In the genomic region with DNA sequence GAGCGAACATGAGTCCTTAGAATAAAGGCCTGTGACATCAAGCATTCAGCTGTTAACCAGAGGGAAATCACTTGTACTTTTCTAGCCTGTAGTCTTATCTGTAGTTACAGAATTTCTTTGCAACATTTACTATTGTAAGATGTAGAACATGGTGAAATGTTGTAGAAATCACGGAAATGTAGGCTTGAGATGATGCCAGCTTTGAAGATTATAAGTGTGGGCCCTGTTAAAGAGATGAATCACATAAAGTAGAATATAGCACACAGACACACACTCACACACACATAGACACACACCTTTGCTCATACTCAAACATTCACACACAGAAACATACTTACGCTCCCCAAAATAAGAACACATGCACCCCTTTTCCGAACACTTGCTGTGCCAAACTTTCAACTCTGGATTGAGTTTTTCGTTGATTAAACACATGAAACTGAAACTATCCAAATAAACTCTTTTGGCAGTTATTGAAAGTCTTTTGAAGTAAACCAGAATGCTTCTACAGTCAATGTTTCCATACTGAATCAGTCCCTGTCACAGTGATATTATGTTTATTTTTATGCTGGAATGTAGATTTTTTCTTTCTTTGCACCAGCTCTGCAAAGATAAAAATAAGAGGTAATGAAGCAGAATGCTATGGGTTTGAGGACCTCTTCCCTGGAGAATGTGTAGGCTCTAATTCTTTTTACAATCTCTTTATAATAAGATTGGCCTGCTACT, we compare ENCODE assay signal across 19 cellular contexts.
DNase-seq lines count a peak whose midpoint lies in the region; FAIRE-seq and TF ChIP-seq lines count a peak whose summit lies in the region.
"Had no signal": no experiment of that assay in that cellular context is flagged by ENCODE, and none has a peak within 500 bp of the region (broad histone marks: within the 10 kb centered on the region; RNA-seq: fewer than 3 reads in every experiment).

No MANE protein-coding gene starts in this region.

- H3K4me2 ChIP-seq in BLaER1, result peak overlapping the region; percentile 82
- H3K4me2 ChIP-seq in osteoblast (ENCODE audit: insufficient read depth, low read length), result peak overlapping the region; percentile 90

- H3K4me1 ChIP-seq in BLaER1, result peaks cover 29% of the 10 kb centered on the region
- H3K4me1 ChIP-seq in osteoblast (ENCODE audit: insufficient read depth, low read length), result peaks cover 33% of the 10 kb centered on the region

- H3K4me3 ChIP-seq in BLaER1 (peak overlapping the region; percentile 45), osteoblast (ENCODE audit: insufficient read depth, low read length) (peak overlapping the region; percentile 54)

- no peaks in the 10 kb centered on the region for H3K36me3 ChIP-seq in BLaER1
- H3K36me3 ChIP-seq in osteoblast (ENCODE audit: insufficient read depth, low read length), result no peaks in the 10 kb centered on the region
- H3K36me3 ChIP-seq: WERI-Rb-1 had no signal

- TF ChIP-seq CTCF in osteoblast (IDR thresholded peaks at IDR 0.05; ENCODE audit: extremely low read depth, low read depth, low read length), result no peak

- no peaks in the 10 kb centered on the region for H3K79me2 ChIP-seq in osteoblast (ENCODE audit: insufficient read depth, low read length)

- peak overlapping the region; percentile 76 for H2AFZ ChIP-seq in osteoblast (ENCODE audit: low read length)

- H3K27me3 ChIP-seq in BLaER1, result no peaks in the 10 kb centered on the region
- H3K27me3 ChIP-seq in osteoblast (ENCODE audit: insufficient read depth, low read length), result no peaks in the 10 kb centered on the region

- peak; percentile 35 for FAIRE-seq in endometrium (lab: Jason Lieb, UNC)
- FAIRE-seq: G401.6, HepG2, urothelium cell line had no signal

- no peaks in the 10 kb centered on the region for H4K20me1 ChIP-seq in BLaER1
- H4K20me1 ChIP-seq in osteoblast (ENCODE audit: insufficient read depth, low read length), result no peaks in the 10 kb centered on the region

- H3K9ac ChIP-seq in BLaER1, result peak overlapping the region; percentile 47

- H3K9me3 ChIP-seq in BLaER1, result no peaks in the 10 kb centered on the region
- no peaks in the 10 kb centered on the region for H3K9me3 ChIP-seq in osteoblast (ENCODE audit: low read depth, low read length)

- H3K27ac ChIP-seq in BLaER1 (peak overlapping the region; percentile 66), osteoblast (ENCODE audit: low read depth, low read length) (peak overlapping the region; percentile 69)
- H3K27ac ChIP-seq: WERI-Rb-1 had no signal

- DNase-seq in NCI-H226 (peak; percentile 14), osteoblast (ENCODE audit: insufficient read length, low spot score, missing footprints) (peak; percentile 6), occipital lobe (lab: John Stamatoyannopoulos, UW) (no peak), D341Med (ENCODE audit: low spot score) (no peak), T-helper 1 cell (no peak), iPS-NIHi11 (ENCODE audit: low spot score) (no peak)
- DNase-seq: activated CD8-positive, alpha-beta T cell treated with anti-CD3 and anti-CD28 coated beads, Interleukin-2, amount 10 ng/mL, durations not matched to agents 7 days and 5 days; activated T-cell treated with anti-CD3 and anti-CD28 coated beads, Interleukin-2, amount 50 U/mL, for 48 hours; COR-L47; endodermal cell; naive thymus-derived CD4-positive, alpha-beta T cell; NCI-H2081; stimulated activated naive CD8-positive, alpha-beta T cell treated with anti-CD3 and anti-CD28 coated beads, Interleukin-15, Interleukin-2, amounts not matched to agents 100 U/mL and 50 U/mL, for 24 hours; WERI-Rb-1 had no signal

Comparison
In these comparisons a context has a peak if more than half of its experiments do, and no peak if none do; other contexts are left out.
1. DNase-seq: peak in NCI-H226 (single experiment) and osteoblast (single experiment); none in occipital lobe (single experiment), D341Med (single experiment), T-helper 1 cell (0 of 5) and iPS-NIHi11 (single experiment).